Comparison of ENCODE assay signal across 8 cellular contexts in genomic region chr18:10006261-10006903, GRCh38.
DNase-seq lines count a peak whose midpoint lies in the region; ATAC-seq and TF ChIP-seq lines count a peak whose summit lies in the region.

No MANE protein-coding gene starts in this region.

- H3K9me3 Mint-ChIP-seq in neural progenitor cell (peaks cover 17% of the 10 kb centered on the region), progenitor cell of endocrine pancreas (ENCODE audit: low read depth) (peaks cover 3% of the 10 kb centered on the region)

- peaks cover 1% of the 10 kb centered on the region for H3K36me3 Mint-ChIP-seq in neural progenitor cell
- H3K36me3 Mint-ChIP-seq in progenitor cell of endocrine pancreas (ENCODE audit: insufficient read depth) = no peaks in the 10 kb centered on the region

- H3K27me3 Mint-ChIP-seq in neural progenitor cell (ENCODE audit: insufficient read depth, low read depth) (peaks cover 10% of the 10 kb centered on the region), progenitor cell of endocrine pancreas (peaks cover 3% of the 10 kb centered on the region)

- DNase-seq in EL = peak; percentile 57
- DNase-seq in NCI-H446 treated with DMSO at 0.1 percent for 48 hours (lab: John Stamatoyannopoulos, UW) = peak; percentile 67
- DNase-seq in choroid plexus epithelial cell (ENCODE audit: low read depth) = peak; percentile 50
- DNase-seq in neural progenitor cell (ENCODE audit: low spot score) = no peak
- DNase-seq in progenitor cell of endocrine pancreas (ENCODE audit: low spot score, unreplicated experiment) = no peak
- no peak for DNase-seq in activated naive CD4-positive, alpha-beta T cell treated with Interleukin-2 at 50 U/mL for 16 hours

- H3K4me1 ChIP-seq in neural progenitor cell = no peaks in the 10 kb centered on the region

- H3K27me3 ChIP-seq in neural progenitor cell = no peaks in the 10 kb centered on the region

- H3K4me3 ChIP-seq in choroid plexus epithelial cell (ENCODE audit: low read depth, low read length) = no peak overlapping the region
- no peak overlapping the region for H3K4me3 ChIP-seq in neural progenitor cell

- no peaks in the 10 kb centered on the region for H3K36me3 ChIP-seq in neural progenitor cell

- no peak for ATAC-seq in GM21529 (IDR thresholded peaks at IDR 0.05; ENCODE audit: unreplicated experiment)
- no peak for ATAC-seq in GM18517 (IDR thresholded peaks at IDR 0.05; ENCODE audit: unreplicated experiment)

- no peaks in the 10 kb centered on the region for H3K79me2 ChIP-seq in neural progenitor cell (ENCODE audit: low read depth)

- H3K9ac ChIP-seq in neural progenitor cell = no peak overlapping the region

- H3K4me3 Mint-ChIP-seq in neural progenitor cell = no peak overlapping the region
- H3K4me3 Mint-ChIP-seq in progenitor cell of endocrine pancreas (ENCODE audit: low read depth) = no peak overlapping the region

- H3K27ac Mint-ChIP-seq in neural progenitor cell = peak overlapping the region; percentile 70
- no peak overlapping the region for H3K27ac Mint-ChIP-seq in progenitor cell of endocrine pancreas

- no peak overlapping the region for H3K4me2 ChIP-seq in neural progenitor cell

- H3K27ac ChIP-seq in neural progenitor cell = no peak overlapping the region

- no peaks in the 10 kb centered on the region for H4K20me1 ChIP-seq in neural progenitor cell (ENCODE audit: low read depth)

- H3K4me1 Mint-ChIP-seq in neural progenitor cell (peaks cover 21% of the 10 kb centered on the region), progenitor cell of endocrine pancreas (ENCODE audit: low read depth) (peaks cover 1% of the 10 kb centered on the region)

- peak; percentile 48 for TF ChIP-seq CTCF in choroid plexus epithelial cell (conservative IDR thresholded peaks at IDR 0.05; ENCODE audit: low read depth, low read length)
- no peak for TF ChIP-seq CTCF in neural progenitor cell (IDR thresholded peaks at IDR 0.05)
- no peak for TF ChIP-seq CTCF in progenitor cell of endocrine pancreas (IDR thresholded peaks at IDR 0.05; ENCODE audit: unreplicated experiment)

- no peaks in the 10 kb centered on the region for H3F3A ChIP-seq in neural progenitor cell (ENCODE audit: low read depth)

- no peaks in the 10 kb centered on the region for H3K9me3 ChIP-seq in neural progenitor cell (ENCODE audit: low read depth)

- no peak overlapping the region for H2AFZ ChIP-seq in neural progenitor cell (replicated peaks)

Comparison
In these comparisons a context has a peak if more than half of its experiments do, and no peak if none do; other contexts are left out.
1. DNase-seq: peak in EL (single experiment), NCI-H446 treated with DMSO at 0.1 percent for 48 hours (single experiment) and choroid plexus epithelial cell (single experiment); none in neural progenitor cell (single experiment), progenitor cell of endocrine pancreas (single experiment) and activated naive CD4-positive, alpha-beta T cell treated with Interleukin-2 at 50 U/mL for 16 hours (single experiment).